ENCODE assay signal across 8 cellular contexts in the genomic region with DNA sequence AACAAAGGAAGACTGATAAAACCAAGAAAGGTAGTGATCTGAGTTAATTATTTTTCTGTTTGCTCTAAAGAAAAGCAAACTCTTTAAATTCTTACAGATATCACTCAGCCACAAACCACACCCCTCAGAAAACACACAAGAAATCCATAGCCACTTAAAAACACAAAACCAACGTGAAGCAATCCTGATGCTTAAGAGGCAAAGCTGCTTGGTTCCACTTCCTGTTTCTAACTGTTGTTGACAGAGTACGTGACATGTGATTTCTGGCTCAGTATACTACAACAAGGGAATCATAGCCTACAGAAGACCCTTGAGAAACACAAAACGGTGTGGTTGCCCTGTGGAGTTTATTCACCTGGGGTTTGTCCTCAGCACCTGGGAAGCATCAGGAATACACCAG.
A peak's percentile ranks its signal among the peaks of the same experiment; 100 is the strongest.
DNase-seq lines count a peak whose midpoint lies in the region; ATAC-seq and TF ChIP-seq lines count a peak whose summit lies in the region.

No MANE protein-coding gene starts in this region.

- TF ChIP-seq POLR2A in Peyer's patch (IDR thresholded peaks at IDR 0.05) = no peak

- H3K27me3 ChIP-seq in RWPE2 (ENCODE audit: insufficient read depth, poor library complexity, severe bottlenecking) = no peaks in the 10 kb centered on the region
- no peaks in the 10 kb centered on the region for H3K27me3 ChIP-seq in lung (ENCODE audit: control insufficient read depth, insufficient read depth)
- no peaks in the 10 kb centered on the region for H3K27me3 ChIP-seq in Peyer's patch

- no peaks in the 10 kb centered on the region for H3K36me3 ChIP-seq in RWPE2 (ENCODE audit: low read depth)
- no peaks in the 10 kb centered on the region for H3K36me3 ChIP-seq in lung (ENCODE audit: control insufficient read depth in 2 of 2, insufficient read depth in 2 of 2, low read length in 2 of 2)
- no peaks in the 10 kb centered on the region for H3K36me3 ChIP-seq in Peyer's patch

- no peaks in the 10 kb centered on the region for H3K9me3 ChIP-seq in RWPE2 (ENCODE audit: severe bottlenecking)
- peaks cover 0 to 3% of the 10 kb centered on the region in 2 donors for H3K9me3 ChIP-seq in lung (ENCODE audit: control insufficient read depth in 2 of 2, insufficient read depth in 1 of 2, low read length in 1 of 2)
- H3K9me3 ChIP-seq in Peyer's patch = no peaks in the 10 kb centered on the region

- peaks cover 8% of the 10 kb centered on the region for H3K4me1 ChIP-seq in RWPE2 (ENCODE audit: insufficient read depth, poor library complexity, severe bottlenecking)
- H3K4me1 ChIP-seq in lung (ENCODE audit: control insufficient read depth in 2 of 2, insufficient read depth in 2 of 2, low read length in 2 of 2) = no peaks in the 10 kb centered on the region
- H3K4me1 ChIP-seq in Peyer's patch = peaks cover 0 to 4% (median 0%) of the 10 kb centered on the region in 4 donors

- DNase-seq in AG09309 (ENCODE audit: low read depth) (peak; percentile 10), RWPE2 (ENCODE audit: low spot score) (no peak), lung (ENCODE audit: low spot score) (peak; percentile 59), glomerular visceral epithelial cell (ENCODE audit: extremely low spot score) (no peak), Peyer's patch (no peak)
- no peak for DNase-seq in activated CD8-positive, alpha-beta memory T cell treated with anti-CD3 and anti-CD28 coated beads for 24 hours

- H3K4me3 ChIP-seq in AG09309 (ENCODE audit: control insufficient read depth, low read depth, low read length) = no peak overlapping the region
- no peak overlapping the region for H3K4me3 ChIP-seq in RWPE2 (ENCODE audit: severe bottlenecking)
- no peak overlapping the region for H3K4me3 ChIP-seq in lung
- no peak overlapping the region for H3K4me3 ChIP-seq in Peyer's patch

- ATAC-seq in GM19025 (IDR thresholded peaks at IDR 0.05; ENCODE audit: low read depth, unreplicated experiment) (peak; percentile 53), HG03439 (IDR thresholded peaks at IDR 0.05; ENCODE audit: unreplicated experiment) (peak; percentile 69), RWPE2 (ENCODE audit: low read depth) (peak; percentile 46; the same call in 1 of the 3 replicates), lung (ENCODE audit: insufficient read depth, low FRiP score) (peak; percentile 47)

- H3K27ac ChIP-seq in RWPE2 (ENCODE audit: poor library complexity, severe bottlenecking) (no peak overlapping the region), lung (ENCODE audit: low read depth in 1 of 2, low read length in 1 of 2) (peak overlapping the region in 1 of 2 donors; percentile 81), Peyer's patch (no peak overlapping the region)

- no peak for TF ChIP-seq CTCF in AG09309 (IDR thresholded peaks at IDR 0.05; ENCODE audit: control insufficient read depth, insufficient read depth, low read depth, low read length, missing control alignments)
- no peak for TF ChIP-seq CTCF in RWPE2 (IDR thresholded peaks at IDR 0.05; ENCODE audit: poor library complexity, severe bottlenecking)
- TF ChIP-seq CTCF in lung (IDR thresholded peaks at IDR 0.05; ENCODE audit: control extremely low read depth, extremely low read depth) = no peak
- no peak for TF ChIP-seq CTCF in Peyer's patch (IDR thresholded peaks at IDR 0.05)

- 5 to 6% methylated on average over 3 of the region's 3 CpGs for whole genome bisulfite sequencing in lung, 2 donors

Comparison
In these comparisons a context has a peak if more than half of its experiments do, and no peak if none do; other contexts are left out.
1. DNase-seq: peak in AG09309 (single experiment) and lung (single experiment); none in RWPE2 (single experiment), glomerular visceral epithelial cell (single experiment), activated CD8-positive, alpha-beta memory T cell treated with anti-CD3 and anti-CD28 coated beads for 24 hours (single experiment) and Peyer's patch (0 of 3).
2. Peak in every context shown above with its lines, with median percentiles within 50 percentile points of each other: ATAC-seq.